In the genomic region with DNA sequence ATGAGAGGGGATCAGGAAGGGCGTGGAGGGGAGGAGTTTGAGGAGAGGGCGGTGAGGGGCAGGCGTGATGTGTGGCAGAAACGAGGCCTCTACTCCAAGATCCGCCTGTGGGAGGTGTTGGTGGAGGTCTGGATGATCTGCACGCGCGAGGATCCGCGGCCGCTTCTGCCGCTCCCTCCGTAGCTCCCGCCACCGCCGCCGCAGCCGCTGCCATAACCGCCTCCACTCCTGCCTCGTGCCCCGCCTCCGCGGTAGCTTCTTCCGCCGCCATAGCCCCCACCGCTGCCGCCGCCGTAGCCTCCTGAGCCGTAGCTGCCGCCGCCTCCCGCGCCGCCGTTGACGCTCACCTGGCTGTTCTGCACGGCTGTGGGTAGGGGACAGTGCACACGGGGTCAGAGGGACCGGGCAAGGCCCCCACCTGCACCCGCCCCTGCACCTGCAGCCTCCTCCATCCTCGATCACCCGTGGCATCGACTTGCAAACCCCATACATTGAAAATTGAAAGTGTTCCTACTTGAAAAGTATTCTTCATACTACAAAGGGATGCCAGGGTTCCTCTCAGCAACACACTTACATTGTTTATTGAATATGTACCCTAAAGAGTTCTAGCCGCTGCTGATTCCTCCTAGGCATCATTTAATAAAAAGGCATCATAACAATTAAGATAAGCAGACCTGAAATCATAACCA, we compare ENCODE assay signal across 8 cellular contexts. TPM values are rescaled to one million over a fixed set of nuclear protein-coding genes. Genes with fewer than 3 reads are reported as not detected.
DNase-seq lines count a peak whose midpoint lies in the region; ATAC-seq and TF ChIP-seq lines count a peak whose summit lies in the region.

No MANE protein-coding gene starts in this region.

- H3K9me3 ChIP-seq in CD8-positive, alpha-beta memory T cell (ENCODE audit: low read length) = no peaks in the 10 kb centered on the region
- H3K9me3 ChIP-seq in lung (ENCODE audit: control insufficient read depth in 2 of 2, insufficient read depth in 1 of 2, low read length in 1 of 2) = no peaks in the 10 kb centered on the region

- peak overlapping the region; percentile 85 to 97 (median 90) for H3K4me3 Mint-ChIP-seq in CD8-positive, alpha-beta memory T cell
- peak overlapping the region; percentile 88 for H3K4me3 Mint-ChIP-seq in activated naive CD8-positive, alpha-beta T cell

- no peaks in the 10 kb centered on the region for H3K36me3 ChIP-seq in CD8-positive, alpha-beta memory T cell (ENCODE audit: insufficient read depth, low read length)
- no peaks in the 10 kb centered on the region for H3K36me3 ChIP-seq in lung (ENCODE audit: control insufficient read depth in 2 of 2, insufficient read depth in 2 of 2, low read length in 2 of 2)

- no peaks in the 10 kb centered on the region for H3K9me3 Mint-ChIP-seq in CD8-positive, alpha-beta memory T cell
- no peaks in the 10 kb centered on the region for H3K9me3 Mint-ChIP-seq in activated naive CD8-positive, alpha-beta T cell (ENCODE audit: low read depth)

- CTCF ChIA-PET in CD8-positive, alpha-beta memory T cell (lab: Charles Lee) = interaction anchor here (2.1 kb wide), 1 partner anchor 10 kb away, joined by 7 read pairs; a partner anchor contains a TSS

- peaks cover 8 to 41% of the 10 kb centered on the region in 2 donors for H3K27me3 Mint-ChIP-seq in CD8-positive, alpha-beta memory T cell
- no peaks in the 10 kb centered on the region for H3K27me3 Mint-ChIP-seq in activated naive CD8-positive, alpha-beta T cell

- ATAC-seq in lung (ENCODE audit: insufficient read depth, low FRiP score) (peak; percentile 5), GM18498 (IDR thresholded peaks at IDR 0.05; ENCODE audit: unreplicated experiment) (no peak)

- no peaks in the 10 kb centered on the region for H3K27me3 ChIP-seq in CD8-positive, alpha-beta memory T cell (ENCODE audit: insufficient read depth, low read length, poor library complexity, severe bottlenecking)
- peaks cover 4% of the 10 kb centered on the region for H3K27me3 ChIP-seq in lung (ENCODE audit: control insufficient read depth, insufficient read depth)

- peak; percentile 27 to 72 (median 52) for DNase-seq in CD8-positive, alpha-beta memory T cell
- DNase-seq in RPMI8226 (peak; percentile 22), lung (ENCODE audit: low spot score) (no peak), AG08396 (ENCODE audit: low spot score) (no peak), HUDEP-2 (lab: John Stamatoyannopoulos, UW; ENCODE audit: unreplicated experiment in 76 of 76) (no peak)
- peak; percentile 12 to 33 for DNase-seq in stimulated activated CD8-positive, alpha-beta memory T cell treated with anti-CD3 and anti-CD28 coated beads, Interleukin-2, amount 100 ng/mL, for 48 hours (ENCODE audit: low read depth in 2 of 2)

- peaks cover 0 to 2% (median 0%) of the 10 kb centered on the region in 3 donors for H3K36me3 Mint-ChIP-seq in CD8-positive, alpha-beta memory T cell
- H3K36me3 Mint-ChIP-seq in activated naive CD8-positive, alpha-beta T cell = no peaks in the 10 kb centered on the region

- peaks cover 24% of the 10 kb centered on the region for H3K4me1 ChIP-seq in CD8-positive, alpha-beta memory T cell (ENCODE audit: insufficient read depth, low read length)
- peaks cover 0 to 7% of the 10 kb centered on the region in 2 donors for H3K4me1 ChIP-seq in lung (ENCODE audit: control insufficient read depth in 2 of 2, insufficient read depth in 2 of 2, low read length in 2 of 2)

- WGBS in lung, 2 donors = 4 to 5% methylated on average over 42 to 45 of the region's 45 CpGs

- H3K4me3 ChIP-seq in CD8-positive, alpha-beta memory T cell (ENCODE audit: low read length) = peak overlapping the region; percentile 46
- H3K4me3 ChIP-seq in lung = no peak overlapping the region

- peak overlapping the region in 7 of 8 donors; percentile 18 to 95 (median 78) for H3K27ac Mint-ChIP-seq in CD8-positive, alpha-beta memory T cell
- peak overlapping the region; percentile 29 for H3K27ac Mint-ChIP-seq in activated naive CD8-positive, alpha-beta T cell

- H3K4me1 Mint-ChIP-seq in CD8-positive, alpha-beta memory T cell = peaks cover 23 to 46% (median 30%) of the 10 kb centered on the region in 3 donors
- H3K4me1 Mint-ChIP-seq in activated naive CD8-positive, alpha-beta T cell (ENCODE audit: low read depth) = peaks cover 50% of the 10 kb centered on the region

- H3K27ac ChIP-seq in CD8-positive, alpha-beta memory T cell (ENCODE audit: low read depth, low read length) = no peak overlapping the region
- no peak overlapping the region for H3K27ac ChIP-seq in lung (ENCODE audit: low read depth in 1 of 2, low read length in 1 of 2)

- no peak for TF ChIP-seq CTCF in lung (IDR thresholded peaks at IDR 0.05; ENCODE audit: control extremely low read depth, extremely low read depth)

- POLR2A ChIA-PET in CD8-positive, alpha-beta memory T cell (lab: Charles Lee) = interaction anchor here (0.8 kb wide), 1 partner anchor 81 kb away, joined by 4 read pairs; no protein-coding TSS in a partner anchor

RNA-seq across cellular contexts. Expression of a gene that starts 11.0 kb away (rescaled TPM):
- total RNA-seq in CD8-positive, alpha-beta memory T cell = not detected
- 3.4 TPM for polyA plus RNA-seq in CD8-positive, alpha-beta memory T cell
- total RNA-seq in lung = under 1 TPM; 0.09 to 0.82 TPM
- polyA plus RNA-seq in lung = not detected

RNA-seq across cellular contexts. Expression of a gene that starts 12.1 kb away (rescaled TPM):
- total RNA-seq in CD8-positive, alpha-beta memory T cell = not detected
- not detected for polyA plus RNA-seq in CD8-positive, alpha-beta memory T cell
- not detected for total RNA-seq in lung
- not detected for polyA plus RNA-seq in lung

RNA-seq across cellular contexts. Expression of a gene that starts 39.2 kb away (rescaled TPM):
- total RNA-seq in CD8-positive, alpha-beta memory T cell = not detected
- polyA plus RNA-seq in CD8-positive, alpha-beta memory T cell = 0.16 TPM
- total RNA-seq in lung = not detected
- polyA plus RNA-seq in lung = under 1 TPM in 1 of 2 donors, not detected in 1; 0.03 TPM

Comparison
In these comparisons a context has a peak if more than half of its experiments do, and no peak if none do; other contexts are left out.
1. DNase-seq: peak in CD8-positive, alpha-beta memory T cell (5 of 5), RPMI8226 (single experiment) and stimulated activated CD8-positive, alpha-beta memory T cell treated with anti-CD3 and anti-CD28 coated beads, Interleukin-2, amount 100 ng/mL, for 48 hours (2 of 2); none in lung (single experiment), AG08396 (single experiment) and HUDEP-2 (0 of 76).